ENCODE assay signal across 20 cellular contexts in the genomic region with DNA sequence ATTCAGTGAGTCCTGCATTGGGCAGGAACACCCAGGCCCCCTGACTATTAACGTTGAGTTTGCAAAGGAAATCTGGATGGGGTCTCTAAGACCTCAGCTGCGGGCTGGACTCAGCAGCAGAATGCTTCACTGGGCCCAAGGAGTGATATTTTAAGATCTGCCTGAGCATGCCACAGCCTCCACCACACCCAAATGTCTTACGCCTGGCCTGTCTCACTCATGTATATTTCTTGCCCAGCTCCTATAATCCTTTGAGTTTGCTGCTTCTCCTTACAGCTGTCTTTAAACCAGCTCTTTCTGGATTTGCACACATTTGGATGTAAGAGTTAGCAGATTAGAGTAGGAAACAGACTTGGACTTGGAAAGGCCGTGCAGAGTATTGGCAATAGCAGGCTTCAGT. TPM values are rescaled to one million over a fixed set of nuclear protein-coding genes. Genes with fewer than 3 reads are reported as not detected.
DNase-seq lines count a peak whose midpoint lies in the region; ATAC-seq, FAIRE-seq and TF ChIP-seq lines count a peak whose summit lies in the region.
"Had no signal": no experiment of that assay in that cellular context is flagged by ENCODE, and none has a peak within 500 bp of the region (broad histone marks: within the 10 kb centered on the region; RNA-seq: fewer than 3 reads in every experiment).

No MANE protein-coding gene starts in this region.

- H2BK120ac ChIP-seq in trophoblast cell (ENCODE audit: insufficient read depth, low read length, poor library complexity) = no peak overlapping the region

- H3K4me1 Mint-ChIP-seq in activated naive CD8-positive, alpha-beta T cell (ENCODE audit: low read depth) = peaks cover 69% of the 10 kb centered on the region

- no peak overlapping the region for H2AK5ac ChIP-seq in trophoblast cell (ENCODE audit: low read length)

- no peak for TF ChIP-seq EP300 in tibial nerve (IDR thresholded peaks at IDR 0.05)

- H3K27me3 Mint-ChIP-seq in activated naive CD8-positive, alpha-beta T cell = no peaks in the 10 kb centered on the region

- TF ChIP-seq POLR2A in heart left ventricle (IDR thresholded peaks at IDR 0.05) = no peak
- TF ChIP-seq POLR2A in tibial nerve (IDR thresholded peaks at IDR 0.05) = no peak

- H4K12ac ChIP-seq in trophoblast cell (ENCODE audit: low read depth, low read length) = no peak overlapping the region

- no peaks in the 10 kb centered on the region for H3K79me2 ChIP-seq in trophoblast cell (ENCODE audit: control insufficient read depth, insufficient read depth, low read length, poor library complexity)

- peaks cover 9% of the 10 kb centered on the region for H3K36me3 Mint-ChIP-seq in activated naive CD8-positive, alpha-beta T cell

- no peak overlapping the region for H2BK5ac ChIP-seq in trophoblast cell (ENCODE audit: low read depth, low read length, poor library complexity)

- H3K18ac ChIP-seq in trophoblast cell (ENCODE audit: low read length) = no peak overlapping the region

- H3K23ac ChIP-seq in trophoblast cell (ENCODE audit: low read length) = no peak overlapping the region

- H2BK12ac ChIP-seq in trophoblast cell (ENCODE audit: low read length) = no peak overlapping the region

- H3K9ac ChIP-seq in trophoblast cell (ENCODE audit: low read length) = no peak overlapping the region

- no peaks in the 10 kb centered on the region for H3K9me3 Mint-ChIP-seq in activated naive CD8-positive, alpha-beta T cell (ENCODE audit: low read depth)

- H3K4ac ChIP-seq in trophoblast cell (ENCODE audit: low read depth, low read length) = no peak overlapping the region

- no peak for FAIRE-seq in RCC 7860 (lab: Jason Lieb, UNC)
- FAIRE-seq: G401.6, H1 had no signal

- ATAC-seq in heart left ventricle (no peak), left lung (no peak)

- H3K27ac Mint-ChIP-seq in activated naive CD8-positive, alpha-beta T cell = peak overlapping the region; percentile 67

- H3K27me3 ChIP-seq in heart left ventricle (peaks cover 0 to 14% (median 0%) of the 10 kb centered on the region in 9 donors), left lung (no peaks in the 10 kb centered on the region), tibial nerve (no peaks in the 10 kb centered on the region), trophoblast cell (ENCODE audit: insufficient read depth, low read length) (no peaks in the 10 kb centered on the region)
- H3K27me3 ChIP-seq: brain microvascular endothelial cell, esophagus squamous epithelium, uterus had no signal

- no peak overlapping the region for H2AFZ ChIP-seq in trophoblast cell (ENCODE audit: insufficient read depth, low read length, poor library complexity)

- WGBS in heart left ventricle, 4 donors = 83 to 88% (median 85%) methylated on average over 4 of the region's 4 CpGs
- WGBS in tibial nerve, 2 donors = 77 to 96% methylated on average over 4 of the region's 4 CpGs
- WGBS in trophoblast cell (ENCODE audit: extremely low coverage, insufficient coverage, insufficient read length) = no CpG with 5 or more reads among the region's 4 CpGs

- H3K14ac ChIP-seq in trophoblast cell (ENCODE audit: low read length) = no peak overlapping the region

- H3K4me3 ChIP-seq in heart left ventricle (no peak overlapping the region), left lung (no peak overlapping the region), tibial nerve (no peak overlapping the region), trophoblast cell (ENCODE audit: low read depth, low read length) (no peak overlapping the region)
- H3K4me3 ChIP-seq: esophagus squamous epithelium, prostate gland, uterus had no signal

- intact Hi-C loops in cardiac septum (cut with DNase I) = no loop called here
- intact Hi-C loops in heart left ventricle (cut with DNase I) = no loop called here
- intact Hi-C loops in left lung (cut with DNase I) = no loop called here

- H3K4me3 Mint-ChIP-seq in activated naive CD8-positive, alpha-beta T cell = peak overlapping the region; percentile 27

- H4K8ac ChIP-seq in trophoblast cell (ENCODE audit: low read depth, low read length) = no peak overlapping the region

- no peak overlapping the region for H4K91ac ChIP-seq in trophoblast cell (ENCODE audit: low read depth, low read length)

- TF ChIP-seq CTCF in heart left ventricle (IDR thresholded peaks at IDR 0.05) = no peak
- no peak for TF ChIP-seq CTCF in left lung (IDR thresholded peaks at IDR 0.05)
- TF ChIP-seq CTCF in tibial nerve (IDR thresholded peaks at IDR 0.05) = no peak

- no peaks in the 10 kb centered on the region for H3K9me3 ChIP-seq in heart left ventricle
- H3K9me3 ChIP-seq in left lung = no peaks in the 10 kb centered on the region
- H3K9me3 ChIP-seq in tibial nerve = no peaks in the 10 kb centered on the region
- no peaks in the 10 kb centered on the region for H3K9me3 ChIP-seq in trophoblast cell (ENCODE audit: insufficient read depth, low read depth, low read length)
- H3K9me3 ChIP-seq: esophagus squamous epithelium, prostate gland, uterus had no signal

- no peaks in the 10 kb centered on the region for H3K79me1 ChIP-seq in trophoblast cell (ENCODE audit: low read length)

- no peak overlapping the region for H3K27ac ChIP-seq in heart left ventricle
- peak overlapping the region; percentile 20 to 66 for H3K27ac ChIP-seq in left lung
- no peak overlapping the region for H3K27ac ChIP-seq in tibial nerve
- H3K27ac ChIP-seq in trophoblast cell (ENCODE audit: low read depth, low read length) = no peak overlapping the region
- H3K27ac ChIP-seq: prostate gland, uterus had no signal

- no peak overlapping the region for H3K4me2 ChIP-seq in trophoblast cell (ENCODE audit: low read length)

- DNase-seq in cardiac septum (ENCODE audit: low spot score) = peak; percentile 6
- DNase-seq in heart left ventricle = no peak
- no peak for DNase-seq in left lung
- no peak for DNase-seq in RCC 7860 (ENCODE audit: low spot score)
- no peak for DNase-seq in tibial nerve (ENCODE audit: low spot score in 2 of 2)
- DNase-seq in stimulated activated naive CD4-positive, alpha-beta T cell treated with Interleukin-2 at 50 U/mL for 16 hours (lab: John Stamatoyannopoulos, UW) = no peak
- DNase-seq in trophoblast cell = no peak
- DNase-seq: activated naive CD4-positive, alpha-beta T cell treated with anti-CD3 and anti-CD28 coated beads, Interleukin-2, amount 50 U/mL, for 16 hours; brain microvascular endothelial cell; Calu3; esophagus squamous epithelium; glutamatergic neuron; naive B cell; NCI-H2029 treated with DMSO at 0.1 percent for 48 hours; stimulated activated naive CD4-positive, alpha-beta T cell; uterus had no signal

- no peaks in the 10 kb centered on the region for H3K36me3 ChIP-seq in heart left ventricle
- H3K36me3 ChIP-seq in left lung = no peaks in the 10 kb centered on the region
- no peaks in the 10 kb centered on the region for H3K36me3 ChIP-seq in tibial nerve
- no peaks in the 10 kb centered on the region for H3K36me3 ChIP-seq in trophoblast cell (ENCODE audit: control insufficient read depth in 1 of 2, insufficient read depth in 2 of 2, low read length in 2 of 2)
- H3K36me3 ChIP-seq: brain microvascular endothelial cell, esophagus squamous epithelium, prostate gland, uterus had no signal

- H3K4me1 ChIP-seq in heart left ventricle (peaks cover 0 to 55% (median under 1%) of the 10 kb centered on the region in 12 donors), left lung (peaks cover 27 to 63% of the 10 kb centered on the region in 2 donors), tibial nerve (no peaks in the 10 kb centered on the region), trophoblast cell (ENCODE audit: control insufficient read depth in 1 of 2, insufficient read depth in 2 of 2, low read length in 2 of 2) (peaks cover 0 to 2% of the 10 kb centered on the region in 2 experiments)
- H3K4me1 ChIP-seq: prostate gland, uterus had no signal

RNA-seq across cellular contexts. Expression of a gene that starts 16.3 kb away (rescaled TPM):
- 0.30 TPM for total RNA-seq in cardiac septum
- total RNA-seq in heart left ventricle = 1 to 10 TPM in 2 of 9 donors, under 1 TPM in 7; 0.07 to 3.8 (median 0.50) TPM
- under 1 TPM; 0.38 to 0.47 TPM for polyA plus RNA-seq in heart left ventricle
- 10 to 100 TPM; 14.4 to 28.1 TPM for total RNA-seq in left lung
- 1 to 10 TPM; 2.0 to 7.5 (median 3.6) TPM for total RNA-seq in tibial nerve
- polyA plus RNA-seq in trophoblast cell (2013) = 0.22 and 0.29 TPM in 2 replicates
- total RNA-seq: H1 had no signal
- polyA plus RNA-seq: H1 had no signal

RNA-seq across cellular contexts. Expression of a gene that starts 35.9 kb away (rescaled TPM):
- total RNA-seq in cardiac septum (15.3 TPM), heart left ventricle (10 to 100 TPM; 16.0 to 27.3 (median 22.0) TPM), left lung (10 to 100 TPM; 30.0 to 34.3 TPM), tibial nerve (10 to 100 TPM; 17.6 to 25.9 (median 22.7) TPM)
- polyA plus RNA-seq in heart left ventricle = 10 to 100 TPM in 1 of 2 donors, 1 to 10 TPM in 1; 4.2 to 15.3 TPM
- polyA plus RNA-seq in trophoblast cell (2013) = 29.1 and 30.3 TPM in 2 replicates

RNA-seq across cellular contexts. Expression of a gene that starts 36.4 kb away (rescaled TPM):
- total RNA-seq in cardiac septum (3.2 TPM), heart left ventricle (10 to 100 TPM in 2 of 9 donors, 1 to 10 TPM in 7; 2.4 to 11.0 (median 6.3) TPM), left lung (10 to 100 TPM in 1 of 2 donors, 1 to 10 TPM in 1; 3.7 to 22.3 TPM), tibial nerve (1 to 10 TPM in 3 of 4 donors, under 1 TPM in 1; 0.42 to 4.3 (median 1.7) TPM)
- 10 to 100 TPM in 1 of 2 donors, 1 to 10 TPM in 1; 2.2 to 19.5 TPM for polyA plus RNA-seq in heart left ventricle
- 77.5 and 77.9 TPM in 2 replicates for polyA plus RNA-seq in trophoblast cell (2013)

RNA-seq across cellular contexts. Expression of a gene that starts 40.0 kb away (rescaled TPM):
- total RNA-seq in cardiac septum = 76.0 TPM
- total RNA-seq in heart left ventricle = 100 to 1,000 TPM in 1 of 9 donors, 10 to 100 TPM in 8; 61.9 to 101 (median 86.2) TPM
- 100 to 1,000 TPM in 1 of 2 donors, 10 to 100 TPM in 1; 50.7 to 114 TPM for polyA plus RNA-seq in heart left ventricle
- total RNA-seq in left lung = 10 to 100 TPM; 68.2 to 85.1 TPM
- 10 to 100 TPM; 54.3 to 74.1 (median 65.2) TPM for total RNA-seq in tibial nerve
- polyA plus RNA-seq in trophoblast cell (2013) = 61.2 and 61.7 TPM in 2 replicates

Comparison
In these comparisons a context has a peak if more than half of its experiments do, and no peak if none do; other contexts are left out.
1. H3K27ac ChIP-seq: peak in left lung (2 of 2); none in heart left ventricle (0 of 12), tibial nerve (0 of 4) and trophoblast cell (single experiment).